In the genomic region with DNA sequence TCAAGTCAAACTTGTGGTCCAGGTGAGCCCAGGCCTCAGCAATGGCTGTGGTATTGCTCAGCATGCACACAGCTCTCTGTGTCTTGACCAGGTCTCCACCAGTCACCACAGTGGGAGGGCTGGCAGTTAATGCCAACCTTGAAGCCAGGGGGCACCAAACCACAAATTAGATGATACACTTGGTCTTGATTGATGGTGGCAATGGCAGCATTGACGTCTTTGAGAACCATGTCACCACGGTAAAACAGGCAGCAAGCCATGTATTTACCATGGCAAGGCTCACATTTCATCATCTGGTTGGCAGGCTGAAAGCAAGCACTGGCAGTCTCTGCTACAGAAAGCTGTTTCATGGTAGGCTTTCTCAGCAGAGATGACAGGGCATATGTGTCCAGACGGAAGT, we compare ENCODE assay signal across 10 cellular contexts. TPM values are rescaled to one million over a fixed set of nuclear protein-coding genes. Genes with fewer than 3 reads are reported as not detected.
A peak's percentile ranks its signal among the peaks of the same experiment; 100 is the strongest.
DNase-seq lines count a peak whose midpoint lies in the region; ATAC-seq, FAIRE-seq and TF ChIP-seq lines count a peak whose summit lies in the region.
"Had no signal": no experiment of that assay in that cellular context is flagged by ENCODE, and none has a peak within 500 bp of the region (broad histone marks: within the 10 kb centered on the region; RNA-seq: fewer than 3 reads in every experiment).

No MANE protein-coding gene starts in this region.

- no peak overlapping the region for H3K18ac ChIP-seq in H1 (ENCODE audit: extremely low read depth, low read length)

- H4K91ac ChIP-seq in H1 (replicated peaks; ENCODE audit: insufficient read length, low read length), result no peak overlapping the region

- H3K4me3 ChIP-seq in breast epithelium (no peak overlapping the region), H1 (ENCODE audit: extremely low read depth in 1 of 4, insufficient read depth in 2 of 4, low read depth in 3 of 4, low read length in 4 of 4) (no peak overlapping the region), stomach (no peak overlapping the region)

- CTCF ChIA-PET in MCF 10A (lab: Yijun Ruan, JAX) (interaction anchor here (1.0 to 6.7 kb wide), 3 partner anchors 126 to 157 kb away, joined by 3 to 53 read pairs (median 7); no protein-coding TSS in a partner anchor), H1 (lab: Charles Lee; ENCODE audit: partially characterized antibody) (interaction anchor here (0.7 to 2.9 kb wide), 13 partner anchors 10 to 168 kb away, joined by 3 to 11 read pairs (median 3); no protein-coding TSS in a partner anchor)

- DNase-seq in MCF 10A (ENCODE audit: unreplicated experiment) (peak; percentile 48), breast epithelium (ENCODE audit: low spot score in 2 of 2) (no peak), NCI-H1694 treated with DMSO at 0.1 percent for 48 hours (lab: John Stamatoyannopoulos, UW) (peak; percentile 30), H1 (ENCODE audit: low read depth in 1 of 2, low spot score in 2 of 2) (peak in 1 of 2 experiments; percentile 52), stomach (peak; percentile 56), medulla oblongata (ENCODE audit: extremely low spot score) (no peak), NCI-H1417 treated with DMSO at 0.1 percent for 48 hours (lab: John Stamatoyannopoulos, UW) (no peak)
- DNase-seq: GDM1 had no signal

- H3K4me2 ChIP-seq in H1 (ENCODE audit: insufficient read depth in 1 of 2, low read depth in 2 of 2, low read length in 2 of 2), result no peak overlapping the region

- H2BK15ac ChIP-seq in H1 (ENCODE audit: low read length), result no peak overlapping the region

- TF ChIP-seq POLR2A in breast epithelium (IDR thresholded peaks at IDR 0.05) (no peak), H1 (IDR thresholded peaks at IDR 0.05; ENCODE audit: control extremely low read depth in 1 of 2, low read depth in 2 of 2, low read length in 2 of 2) (no peak), stomach (IDR thresholded peaks at IDR 0.05) (no peak)

- H3K9me3 ChIP-seq in breast epithelium (no peaks in the 10 kb centered on the region), H1 (ENCODE audit: insufficient read depth in 2 of 2, low read depth in 1 of 2, low read length in 1 of 2) (no peaks in the 10 kb centered on the region), stomach (no peaks in the 10 kb centered on the region)
- H3K9me3 ChIP-seq: neutrophil had no signal

- H3K4me1 ChIP-seq in breast epithelium, result no peaks in the 10 kb centered on the region
- H3K4me1 ChIP-seq in H1 (replicated peaks in 1 of 4; ENCODE audit: control insufficient read depth in 3 of 4, insufficient read depth in 4 of 4, low read length in 3 of 4), result no peaks in the 10 kb centered on the region
- H3K4me1 ChIP-seq in stomach, result peaks cover 0 to 12% (median 8%) of the 10 kb centered on the region in 4 donors

- no peak for FAIRE-seq in H1 (lab: Jason Lieb, UNC)

- no peak overlapping the region for H4K8ac ChIP-seq in H1 (ENCODE audit: extremely low read depth, insufficient read depth, low read length)

- BruUV-seq in MCF 10A (replicated peaks; lab: Mats Ljungman, UMichigan), result no TSS peak

- no peaks in the 10 kb centered on the region for H3K27me3 Mint-ChIP-seq in MCF 10A (ENCODE audit: insufficient read depth, unreplicated experiment)

- H3K4me1 Mint-ChIP-seq in MCF 10A (ENCODE audit: insufficient read depth, unreplicated experiment), result peaks cover 4% of the 10 kb centered on the region

- no peaks in the 10 kb centered on the region for H3K9me3 Mint-ChIP-seq in MCF 10A (ENCODE audit: unreplicated experiment)

- no peak overlapping the region for H3K4me3 Mint-ChIP-seq in MCF 10A (ENCODE audit: unreplicated experiment)

- no peak overlapping the region for H4K5ac ChIP-seq in H1 (ENCODE audit: insufficient read length, low read depth, low read length)

- peak; percentile 43 to 52 for TF ChIP-seq RAD21 in H1 (IDR thresholded peaks at IDR 0.05 in 1 of 2, conservative IDR thresholded peaks at IDR 0.05 in 1 of 2; ENCODE audit: low read depth in 2 of 2, low read length in 2 of 2)

- no peak overlapping the region for H2AK5ac ChIP-seq in H1 (ENCODE audit: low read depth, low read length)

- H3K4ac ChIP-seq in H1 (replicated peaks; ENCODE audit: insufficient read length, low read depth, low read length), result no peak overlapping the region

- WGBS in H1 (ENCODE audit: extremely low coverage in 1 of 2, insufficient coverage in 1 of 2, insufficient read length in 1 of 2, insufficient replicate concordance in 2 of 2, low coverage in 1 of 2, low lambda C conversion rate in 2 of 2, missing lambda C conversion rate in 1 of 2), 2 experiments, result 79% methylated on average over 3 of the region's 3 CpGs; no CpG with 5 or more reads in 1 of the 2 experiments
- 23 to 54% (median 39%) methylated on average over 3 of the region's 3 CpGs for WGBS in stomach, 5 donors

- H3K36me3 ChIP-seq in breast epithelium, result no peaks in the 10 kb centered on the region
- H3K36me3 ChIP-seq in H1 (ENCODE audit: control insufficient read depth in 2 of 4, insufficient read depth in 4 of 4, low read length in 3 of 4), result no peaks in the 10 kb centered on the region
- H3K36me3 ChIP-seq in stomach, result no peaks in the 10 kb centered on the region
- H3K36me3 ChIP-seq: neutrophil had no signal

- no peak overlapping the region for H3K14ac ChIP-seq in H1 (ENCODE audit: insufficient read length)

- no peak overlapping the region for H2BK120ac ChIP-seq in H1 (replicated peaks; ENCODE audit: low read depth, low read length)

- no peak overlapping the region for H3K9ac ChIP-seq in H1 (replicated peaks in 1 of 4; ENCODE audit: extremely low read depth in 1 of 4, low read depth in 3 of 4, low read length in 3 of 4)

- H3K36me3 Mint-ChIP-seq in MCF 10A (ENCODE audit: insufficient read depth, unreplicated experiment), result no peaks in the 10 kb centered on the region

- intact Hi-C loops in MCF 10A (cut with micrococcal nuclease) (loop anchor here (1.0 kb wide), 1 partner anchor 74 kb away; no protein-coding TSS in a partner anchor), breast epithelium (cut with DNase I; ENCODE audit: low total_unique reads) (no loop called here), stomach (cut with DNase I; ENCODE audit: low total_unique reads) (no loop called here)

- no peaks in the 10 kb centered on the region for H4K20me1 ChIP-seq in H1 (replicated peaks in 1 of 2; ENCODE audit: control insufficient read depth in 1 of 2, insufficient read depth in 2 of 2, low read length in 2 of 2)

- H3K27ac Mint-ChIP-seq in MCF 10A (ENCODE audit: low read depth, unreplicated experiment), result no peak overlapping the region

- POLR2A ChIA-PET in MCF 10A (lab: Yijun Ruan, JAX), result interaction anchor here (1.2 kb wide), 1 partner anchor 82 kb away, joined by 4 read pairs; no protein-coding TSS in a partner anchor
- POLR2A ChIA-PET in H1 (lab: Charles Lee; ENCODE audit: partially characterized antibody), result no interaction called here

- H3K27ac ChIP-seq in breast epithelium, result no peak overlapping the region
- H3K27ac ChIP-seq in H1 (ENCODE audit: low read depth, low read length), result no peak overlapping the region
- H3K27ac ChIP-seq in stomach, result peak overlapping the region in 2 of 5 donors; percentile 5 to 24
- H3K27ac ChIP-seq: neutrophil had no signal

- peak; percentile 18 for TF ChIP-seq CTCF in MCF 10A (IDR thresholded peaks at IDR 0.05; ENCODE audit: unreplicated experiment)
- no peak for TF ChIP-seq CTCF in breast epithelium (IDR thresholded peaks at IDR 0.05)
- TF ChIP-seq CTCF in H1 (IDR thresholded peaks at IDR 0.05; ENCODE audit: control extremely low read depth in 1 of 3, insufficient read depth in 1 of 3, low read depth in 1 of 3, low read length in 3 of 3), result peak in 2 of 3 experiments; percentile 26 to 56; a peak in 1 of 4 replicates
- peak in 3 of 7 experiments; percentile 18 to 51 (median 48) for TF ChIP-seq CTCF in stomach (IDR thresholded peaks at IDR 0.05)

- no peak overlapping the region for H2BK20ac ChIP-seq in H1 (ENCODE audit: low read length)

- TF ChIP-seq EP300 in H1 (IDR thresholded peaks at IDR 0.05; ENCODE audit: borderline replicate concordance in 1 of 2, low read depth in 2 of 2, low read length in 2 of 2), result no peak
- TF ChIP-seq EP300 in stomach (IDR thresholded peaks at IDR 0.05), result no peak

- H3K79me1 ChIP-seq in H1 (ENCODE audit: low read depth, low read length), result no peaks in the 10 kb centered on the region

- H2BK5ac ChIP-seq in H1 (ENCODE audit: low read depth, low read length), result no peak overlapping the region

- no peaks in the 10 kb centered on the region for H3K23me2 ChIP-seq in H1 (ENCODE audit: low read depth, low read length)

- H2BK12ac ChIP-seq in H1 (ENCODE audit: low read depth, low read length), result no peak overlapping the region

- no peak for ATAC-seq in GM18511 (IDR thresholded peaks at IDR 0.05; ENCODE audit: unreplicated experiment)

- no peak overlapping the region for H3K23ac ChIP-seq in H1 (ENCODE audit: insufficient read length)

- no peak overlapping the region for H2AFZ ChIP-seq in H1 (ENCODE audit: low read length)

- H3K27me3 ChIP-seq in breast epithelium, result no peaks in the 10 kb centered on the region
- H3K27me3 ChIP-seq in H1 (replicated peaks in 1 of 4; ENCODE audit: control insufficient read depth in 3 of 4, extremely low read depth in 1 of 4, insufficient read depth in 3 of 4, low read length in 3 of 4), result no peaks in the 10 kb centered on the region
- H3K27me3 ChIP-seq in stomach, result no peaks in the 10 kb centered on the region
- H3K27me3 ChIP-seq: neutrophil had no signal

- no peaks in the 10 kb centered on the region for H3K79me2 ChIP-seq in H1 (ENCODE audit: control insufficient read depth in 1 of 2, insufficient read depth in 2 of 2, low read length in 2 of 2)

- no peak overlapping the region for H3K56ac ChIP-seq in H1 (replicated peaks; ENCODE audit: insufficient read length, low read depth, low read length)

TF ChIP-seq in H1, 55 proteins besides CTCF, POLR2A, EP300 and RAD21 (continues in another document):
- TF ChIP-seq E2F6 (IDR thresholded peaks at IDR 0.05), result no peak

RNA-seq across cellular contexts. Expression of gene NIM1K, which starts 40.0 kb away (rescaled TPM):
- total RNA-seq in MCF 10A (2022), result not detected in 2 replicates
- under 1 TPM; 0.29 to 0.48 (median 0.33) TPM for total RNA-seq in breast epithelium
- total RNA-seq in H1 (2021; fragmentation: NEBNext Ultra II Directional; extraction: Animal tissue kit (Norgen Biotek cat#: 25700)), result not detected in 2 replicates
- not detected in 2 replicates for polyA plus RNA-seq in H1 (2011; rRNA removed)
- 0.03 TPM for polyA plus RNA-seq in H1 (2011; cell fraction: cytosol; rRNA removed)
- 0.16 TPM for polyA plus RNA-seq in H1 (2011; cell fraction: nucleus; rRNA removed)
- polyA plus RNA-seq in H1 (2012, experiment 1 of 2), result not detected in 4 replicates
- polyA plus RNA-seq in H1 (2012, experiment 2 of 2), result not detected
- not detected for polyA plus RNA-seq in H1 (2013, experiment 1 of 2)
- 0.02 TPM for polyA plus RNA-seq in H1 (2013, experiment 2 of 2)
- polyA minus RNA-seq in H1 (2011; rRNA and poly(A)+ RNA removed), result not detected in 2 replicates
- not detected for polyA minus RNA-seq in H1 (2011; cell fraction: cytosol; rRNA and poly(A)+ RNA removed)
- polyA minus RNA-seq in H1 (2011; cell fraction: nucleus; rRNA and poly(A)+ RNA removed), result not detected
- total RNA-seq in stomach, result 1 to 10 TPM in 2 of 5 donors, under 1 TPM in 1, not detected in 2; 0.43 to 3.5 (median 1.3) TPM
- under 1 TPM; 0.45 to 0.92 (median 0.56) TPM for polyA plus RNA-seq in stomach

Comparison
In these comparisons a context has a peak if more than half of its experiments do, and no peak if none do; other contexts are left out.
1. DNase-seq: peak in MCF 10A (single experiment), NCI-H1694 treated with DMSO at 0.1 percent for 48 hours (single experiment) and stomach (single experiment); none in breast epithelium (0 of 2), medulla oblongata (single experiment) and NCI-H1417 treated with DMSO at 0.1 percent for 48 hours (single experiment).
2. CTCF ChIP-seq: peak in MCF 10A (single experiment) and H1 (2 of 3); none in breast epithelium (0 of 3).